Comparison of ENCODE assay signal across 25 cellular contexts in genomic region chr16:6636457-6636856, GRCh38.
"Had no signal": no experiment of that assay in that cellular context is flagged by ENCODE, and none has a peak within 500 bp of the region (broad histone marks: within the 10 kb centered on the region; RNA-seq: fewer than 3 reads in every experiment).

No MANE protein-coding gene starts in this region.

- H3K9me3 ChIP-seq: colonic mucosa, esophagus muscularis mucosa, esophagus squamous epithelium, gastrocnemius medialis, gastroesophageal sphincter, heart left ventricle, heart right ventricle had no signal

- H3K27ac ChIP-seq: colonic mucosa, coronary artery, dorsolateral prefrontal cortex, epithelial cell of prostate, esophagus muscularis mucosa, esophagus squamous epithelium, foreskin keratinocyte, gastrocnemius medialis, gastroesophageal sphincter, heart left ventricle, heart right ventricle, hepatocyte had no signal

- H3K79me2 ChIP-seq: hepatocyte had no signal

- H3K36me3 ChIP-seq: colonic mucosa, esophagus muscularis mucosa, esophagus squamous epithelium, gastrocnemius medialis, gastroesophageal sphincter, heart left ventricle, heart right ventricle had no signal

- ATAC-seq: effector memory CD8-positive, alpha-beta T cell; esophagus mucosa; foreskin keratinocyte; gastrocnemius medialis; gastroesophageal sphincter; heart left ventricle; heart right ventricle had no signal

- H2AFZ ChIP-seq: hepatocyte had no signal

- H3K4me3 ChIP-seq: colonic mucosa, coronary artery, dorsolateral prefrontal cortex, esophagus muscularis mucosa, esophagus squamous epithelium, gastrocnemius medialis, gastroesophageal sphincter, heart left ventricle, heart right ventricle, hepatocyte had no signal

- FAIRE-seq: endothelial cell of umbilical vein had no signal

- H3K4me1 ChIP-seq: colonic mucosa, esophagus muscularis mucosa, esophagus squamous epithelium, foreskin keratinocyte, gastrocnemius medialis, gastroesophageal sphincter, heart left ventricle, heart right ventricle had no signal

- H3K4me2 ChIP-seq: hepatocyte had no signal

- H3K27me3 ChIP-seq: colonic mucosa, dorsolateral prefrontal cortex, foreskin keratinocyte, gastrocnemius medialis had no signal

- DNase-seq: colonic mucosa; cortex of kidney; dermis blood vessel endothelial cell; dorsolateral prefrontal cortex; effector CD4-positive, alpha-beta T cell; effector CD8-positive, alpha-beta T cell; effector memory CD4-positive, alpha-beta T cell; effector memory CD8-positive, alpha-beta T cell; endodermal cell; erythroblast; esophagus squamous epithelium; foreskin keratinocyte; foreskin melanocyte; gastrocnemius medialis; glutamatergic neuron; head of caudate nucleus; heart left ventricle; heart right ventricle had no signal
